Comparison of ENCODE assay signal across 8 cellular contexts in genomic region chr17:34998205-34998604, GRCh38. TPM values are rescaled to one million over a fixed set of nuclear protein-coding genes. Genes with fewer than 3 reads are reported as not detected.
DNase-seq lines count a peak whose midpoint lies in the region; ATAC-seq and TF ChIP-seq lines count a peak whose summit lies in the region.

No MANE protein-coding gene starts in this region.

- H3K4me3 Mint-ChIP-seq in activated naive CD4-positive, alpha-beta T cell treated with anti-CD3 and anti-CD28 coated beads for 36 hours: no peak overlapping the region

- peak overlapping the region; percentile 83 for H3K27ac Mint-ChIP-seq in activated naive CD4-positive, alpha-beta T cell treated with anti-CD3 and anti-CD28 coated beads for 36 hours

- no peak overlapping the region for H4K91ac ChIP-seq in trophoblast cell (ENCODE audit: low read depth, low read length)

- ATAC-seq in HG03342 (IDR thresholded peaks at IDR 0.05; ENCODE audit: unreplicated experiment): peak; percentile 67

- WGBS in trophoblast cell (ENCODE audit: extremely low coverage, insufficient coverage, insufficient read length): no CpG with 5 or more reads among the region's 5 CpGs

- H2BK12ac ChIP-seq in trophoblast cell (ENCODE audit: low read length): no peak overlapping the region

- no peak overlapping the region for H4K8ac ChIP-seq in trophoblast cell (ENCODE audit: low read depth, low read length)

- H3K27ac ChIP-seq in trophoblast cell (ENCODE audit: low read depth, low read length) (no peak overlapping the region), tibial artery (peak overlapping the region; percentile 47 to 76)

- H3K79me2 ChIP-seq in trophoblast cell (ENCODE audit: control insufficient read depth, insufficient read depth, low read length, poor library complexity): no peaks in the 10 kb centered on the region

- H3K4me1 Mint-ChIP-seq in activated naive CD4-positive, alpha-beta T cell treated with anti-CD3 and anti-CD28 coated beads for 36 hours (ENCODE audit: low read depth): peaks cover 6% of the 10 kb centered on the region

- no peak overlapping the region for H3K4me2 ChIP-seq in trophoblast cell (ENCODE audit: low read length)

- H3K4ac ChIP-seq in trophoblast cell (ENCODE audit: low read depth, low read length): no peak overlapping the region

- no peaks in the 10 kb centered on the region for H3K9me3 Mint-ChIP-seq in activated naive CD4-positive, alpha-beta T cell treated with anti-CD3 and anti-CD28 coated beads for 36 hours

- in situ Hi-C loops in SK-MEL-5 (cut with HindIII; ENCODE audit: low pct_unique_long_range_greater_than_20kb, low sequenced_read_pairs): no loop called here

- H4K12ac ChIP-seq in trophoblast cell (ENCODE audit: low read depth, low read length): no peak overlapping the region

- no peak overlapping the region for H2AFZ ChIP-seq in trophoblast cell (ENCODE audit: insufficient read depth, low read length, poor library complexity)

- H3K36me3 ChIP-seq in trophoblast cell (ENCODE audit: control insufficient read depth in 1 of 2, insufficient read depth in 2 of 2, low read length in 2 of 2) (peaks cover 55 to 83% of the 10 kb centered on the region in 2 experiments), tibial artery (peaks cover 29 to 84% (median 55%) of the 10 kb centered on the region in 3 donors)

- H3K4me1 ChIP-seq in trophoblast cell (ENCODE audit: control insufficient read depth in 1 of 2, insufficient read depth in 2 of 2, low read length in 2 of 2) (peaks cover 0 to 3% of the 10 kb centered on the region in 2 experiments), tibial artery (peaks cover 0 to 18% (median 14%) of the 10 kb centered on the region in 4 donors)

- H3K23ac ChIP-seq in trophoblast cell (ENCODE audit: low read length): no peak overlapping the region

- no peaks in the 10 kb centered on the region for H3K79me1 ChIP-seq in trophoblast cell (ENCODE audit: low read length)

- H2AK5ac ChIP-seq in trophoblast cell (ENCODE audit: low read length): no peak overlapping the region

- no peak overlapping the region for H3K18ac ChIP-seq in trophoblast cell (ENCODE audit: low read length)

- no peaks in the 10 kb centered on the region for H3K27me3 Mint-ChIP-seq in activated naive CD4-positive, alpha-beta T cell treated with anti-CD3 and anti-CD28 coated beads for 36 hours (ENCODE audit: low read depth)

- peak; percentile 79 for DNase-seq in Daoy (ENCODE audit: low read depth)
- DNase-seq in SK-MEL-5 (ENCODE audit: low read depth, low spot score): peak; percentile 81
- peak; percentile 88 for DNase-seq in activated naive CD4-positive, alpha-beta T cell treated with anti-CD3 and anti-CD28 coated beads for 36 hours
- DNase-seq in globus pallidus (ENCODE audit: low spot score): peak; percentile 87
- DNase-seq in trophoblast cell: peak; percentile 43 to 63
- DNase-seq in tibial artery: peak; percentile 43 to 72
- DNase-seq in GOT3 (lab: John Stamatoyannopoulos, UW): no peak

- H3K9me3 ChIP-seq in trophoblast cell (ENCODE audit: insufficient read depth, low read depth, low read length): no peaks in the 10 kb centered on the region
- H3K9me3 ChIP-seq in tibial artery: no peaks in the 10 kb centered on the region

- H2BK120ac ChIP-seq in trophoblast cell (ENCODE audit: insufficient read depth, low read length, poor library complexity): no peak overlapping the region

- H3K36me3 Mint-ChIP-seq in activated naive CD4-positive, alpha-beta T cell treated with anti-CD3 and anti-CD28 coated beads for 36 hours (ENCODE audit: low read depth): peaks cover 31% of the 10 kb centered on the region

- H3K27me3 ChIP-seq in trophoblast cell (ENCODE audit: insufficient read depth, low read length) (no peaks in the 10 kb centered on the region), tibial artery (no peaks in the 10 kb centered on the region)

- H3K4me3 ChIP-seq in trophoblast cell (ENCODE audit: low read depth, low read length) (no peak overlapping the region), tibial artery (no peak overlapping the region)

- CTCF ChIA-PET in activated naive CD4-positive, alpha-beta T cell treated with anti-CD3 and anti-CD28 coated beads for 36 hours (lab: Charles Lee): interaction anchor here (0.9 to 7.2 kb wide), 6 partner anchors 37 to 131 kb away, joined by 3 to 62 read pairs (median 4); partner anchors contain the start of genes FNDC8, RAD51D and RFFL

- H2BK5ac ChIP-seq in trophoblast cell (ENCODE audit: low read depth, low read length, poor library complexity): no peak overlapping the region

- H3K14ac ChIP-seq in trophoblast cell (ENCODE audit: low read length): no peak overlapping the region

- intact Hi-C loops in activated naive CD4-positive, alpha-beta T cell treated with anti-CD3 and anti-CD28 coated beads for 36 hours (cut with micrococcal nuclease): loop anchor here (1.0 to 10.0 kb wide), 5 partner anchors 25 to 749 kb away; partner anchors contain the start of genes RAD51D and SLFN12L
- intact Hi-C loops in tibial artery (cut with DNase I; ENCODE audit: low total_unique reads): no loop called here

- H3K9ac ChIP-seq in trophoblast cell (ENCODE audit: low read length): no peak overlapping the region

- TF ChIP-seq CTCF in tibial artery (IDR thresholded peaks at IDR 0.05): peak; percentile 48 to 53

RNA-seq across cellular contexts. Expression of gene LIG3, which starts 17.9 kb away (rescaled TPM):
- 32.9 and 47.7 TPM in 2 replicates for total RNA-seq in Daoy (2014; rRNA removed; shearing (Covaris generic))
- 38.0 and 46.5 TPM in 2 replicates for total RNA-seq in SK-MEL-5 (2014; rRNA removed; shearing (Covaris generic))
- 46.8 and 50.2 TPM in 2 replicates for polyA plus RNA-seq in SK-MEL-5 (2015; cell fraction: cytosol; rRNA removed)
- 109 and 143 TPM in 2 replicates for polyA plus RNA-seq in SK-MEL-5 (2015; cell fraction: nucleus; rRNA removed)
- total RNA-seq in activated naive CD4-positive, alpha-beta T cell treated with anti-CD3 and anti-CD28 coated beads for 36 hours: 10 to 100 TPM; 47.3 to 47.5 TPM
- polyA plus RNA-seq in trophoblast cell (2013): 23.2 and 25.5 TPM in 2 replicates

RNA-seq across cellular contexts. Expression of gene ZNF830, which starts 36.9 kb away (rescaled TPM):
- 26.1 and 31.5 TPM in 2 replicates for total RNA-seq in Daoy (2014; rRNA removed; shearing (Covaris generic))
- 11.4 and 13.2 TPM in 2 replicates for total RNA-seq in SK-MEL-5 (2014; rRNA removed; shearing (Covaris generic))
- polyA plus RNA-seq in SK-MEL-5 (2015; cell fraction: cytosol; rRNA removed): 10.9 TPM in 2 replicates
- polyA plus RNA-seq in SK-MEL-5 (2015; cell fraction: nucleus; rRNA removed): 28.9 and 32.3 TPM in 2 replicates
- 10 to 100 TPM; 17.6 to 18.7 TPM for total RNA-seq in activated naive CD4-positive, alpha-beta T cell treated with anti-CD3 and anti-CD28 coated beads for 36 hours
- 6.9 and 7.4 TPM in 2 replicates for polyA plus RNA-seq in trophoblast cell (2013)

RNA-seq across cellular contexts. Expression of gene CCT6B, which starts 36.9 kb away (rescaled TPM):
- total RNA-seq in Daoy (2014; rRNA removed; shearing (Covaris generic)): 2.1 and 3.5 TPM in 2 replicates
- total RNA-seq in SK-MEL-5 (2014; rRNA removed; shearing (Covaris generic)): 0.96 and 1.4 TPM in 2 replicates
- polyA plus RNA-seq in SK-MEL-5 (2015; cell fraction: cytosol; rRNA removed): 0.85 and 1.1 TPM in 2 replicates
- polyA plus RNA-seq in SK-MEL-5 (2015; cell fraction: nucleus; rRNA removed): 1.6 and 2.5 TPM in 2 replicates
- 1 to 10 TPM in 1 of 2 experiments, under 1 TPM in 1; 0.69 to 1.5 TPM for total RNA-seq in activated naive CD4-positive, alpha-beta T cell treated with anti-CD3 and anti-CD28 coated beads for 36 hours
- 0.81 and 0.96 TPM in 2 replicates for polyA plus RNA-seq in trophoblast cell (2013)
